In genomic region chr1:208782186-208782585, GRCh38 we compare ENCODE assay signal across 15 cellular contexts.
"Had no signal": no experiment of that assay in that cellular context is flagged by ENCODE, and none has a peak within 500 bp of the region (broad histone marks: within the 10 kb centered on the region; RNA-seq: fewer than 3 reads in every experiment).

No MANE protein-coding gene starts in this region.

- H3K4me3 ChIP-seq: adrenal gland, lung, ovary, sigmoid colon, thoracic aorta had no signal

- H3K36me3 ChIP-seq: adrenal gland, neural progenitor cell, ovary, sigmoid colon, thoracic aorta had no signal

- ATAC-seq: activated CD8-positive, alpha-beta T cell treated with anti-CD3 and anti-CD28 coated beads for 36 hours; activated T-cell treated with anti-CD3 and anti-CD28 coated beads, Interleukin-2, amount 50 U/mL, for 4 hours; left colon; stimulated activated effector memory CD8-positive, alpha-beta T cell treated with anti-CD3 and anti-CD28 coated beads, Interleukin-12 subunit alpha, Interleukin-12 subunit beta, amount 100 ng/mL, for 72 hours had no signal

- H3K27me3 ChIP-seq: adrenal gland, neural progenitor cell, ovary, sigmoid colon had no signal

- H3K9ac ChIP-seq: neural progenitor cell had no signal

- H3K9me3 ChIP-seq: adrenal gland, ovary, sigmoid colon, thoracic aorta had no signal

- H3K4me1 ChIP-seq: adrenal gland, sigmoid colon had no signal

- DNase-seq: activated B cell treated with CpG ODN at 0.5 μM for 24 hours; activated CD4-positive, alpha-beta T cell treated with anti-CD3 and anti-CD28 coated beads for 48 hours; activated CD8-positive, alpha-beta T cell treated with anti-CD3 and anti-CD28 coated beads for 36 hours; activated effector memory CD4-positive, alpha-beta T cell treated with Interleukin-2 at 50 U/mL for 16 hours; activated T-cell treated with anti-CD3 and anti-CD28 coated beads, Interleukin-2, amount 50 U/mL, for 4 hours; adrenal gland; head of caudate nucleus; left colon; ovary; sigmoid colon; stimulated activated CD4-positive, alpha-beta T cell treated with anti-CD3 and anti-CD28 coated beads, Interleukin-12 subunit alpha, Interleukin-12 subunit beta, amount 100 ng/mL, for 4 hours had no signal

- H3K27ac ChIP-seq: adrenal gland, neural progenitor cell, ovary, sigmoid colon, thoracic aorta had no signal
